ENCODE assay signal across 20 cellular contexts in genomic region chr6:53771780-53772624, GRCh38. TPM values are rescaled to one million over a fixed set of nuclear protein-coding genes. Genes with fewer than 3 reads are reported as not detected.
DNase-seq lines count a peak whose midpoint lies in the region; ATAC-seq and TF ChIP-seq lines count a peak whose summit lies in the region.
"Had no signal": no experiment of that assay in that cellular context is flagged by ENCODE, and none has a peak within 500 bp of the region (broad histone marks: within the 10 kb centered on the region; RNA-seq: fewer than 3 reads in every experiment).

No MANE protein-coding gene starts in this region.

- H2BK5ac ChIP-seq in mesenchymal stem cell (ENCODE audit: low read depth, low read length, poor library complexity, severe bottlenecking), result no peak overlapping the region

- no peaks in the 10 kb centered on the region for H3K9me3 ChIP-seq in mesenchymal stem cell (ENCODE audit: control insufficient read depth, low read length)
- H3K9me3 ChIP-seq in testis, result no peaks in the 10 kb centered on the region
- H3K9me3 ChIP-seq: psoas muscle had no signal

- H2AFZ ChIP-seq in mesenchymal stem cell (ENCODE audit: low read depth, low read length), result no peak overlapping the region

- no peak overlapping the region for H3K4me2 ChIP-seq in mesenchymal stem cell (ENCODE audit: low read length, poor library complexity, severe bottlenecking)

- H3K14ac ChIP-seq in mesenchymal stem cell (ENCODE audit: low read length in 2 of 2), result no peak overlapping the region

- ATAC-seq in GM18511 (IDR thresholded peaks at IDR 0.05; ENCODE audit: unreplicated experiment), result no peak
- ATAC-seq: effector memory CD8-positive, alpha-beta T cell had no signal

- TF ChIP-seq POLR2A in testis (IDR thresholded peaks at IDR 0.05), result no peak

- 88% methylated on average over 2 of the region's 2 CpGs for whole genome bisulfite sequencing in mesenchymal stem cell
- WGBS in testis, 2 donors, result 76 to 80% methylated on average over 2 of the region's 2 CpGs

- no peaks in the 10 kb centered on the region for H3K27me3 ChIP-seq in mesenchymal stem cell (ENCODE audit: control insufficient read depth in 1 of 2, insufficient read depth in 1 of 2, low read length in 2 of 2)
- no peaks in the 10 kb centered on the region for H3K27me3 ChIP-seq in testis
- H3K27me3 ChIP-seq: stomach had no signal

- no peak overlapping the region for H3K18ac ChIP-seq in mesenchymal stem cell (ENCODE audit: low read depth in 1 of 2, low read length in 2 of 2)

- H3K23ac ChIP-seq in mesenchymal stem cell (ENCODE audit: low read length in 2 of 2), result no peak overlapping the region

- no peak overlapping the region for H2BK12ac ChIP-seq in mesenchymal stem cell (ENCODE audit: low read length in 2 of 2)

- DNase-seq in EH (ENCODE audit: low read depth), result peak; percentile 85
- peak; percentile 53 for DNase-seq in NCI-H1694 treated with DMSO at 0.1 percent for 48 hours (lab: John Stamatoyannopoulos, UW)
- DNase-seq in cardiac fibroblast (ENCODE audit: low read depth in 2 of 2), result peak; percentile 41 to 56
- DNase-seq in mesenchymal stem cell, result peak; percentile 6
- DNase-seq in MV-4-11 (lab: John Stamatoyannopoulos, UW), result no peak
- DNase-seq in medulla oblongata (ENCODE audit: extremely low spot score), result no peak
- no peak for DNase-seq in testis
- DNase-seq: activated CD4-positive, CD25-positive, alpha-beta regulatory T cell treated with anti-CD3 and anti-CD28 coated beads, Interleukin-2, amount 50 U/mL, for 72 hours; activated CD8-positive, alpha-beta memory T cell treated with anti-CD3 and anti-CD28 coated beads, Interleukin-2, amount 50 U/mL, for 48 hours; activated naive CD4-positive, alpha-beta T cell treated with anti-CD3 and anti-CD28 coated beads, Interleukin-2, amount 50 U/mL, for 16 hours; caudate nucleus; effector memory CD8-positive, alpha-beta T cell; glutamatergic neuron; naive B cell; NCI-H146; NCI-H526 treated with DMSO at 0.1 percent for 48 hours; psoas muscle; stomach had no signal

- no peak overlapping the region for H2BK120ac ChIP-seq in mesenchymal stem cell (ENCODE audit: low read depth, low read length)

- no peak overlapping the region for H3K9ac ChIP-seq in mesenchymal stem cell (ENCODE audit: low read length)

- H2AK5ac ChIP-seq in mesenchymal stem cell (ENCODE audit: low read length, severe bottlenecking), result peak overlapping the region; percentile 56

- H3K27ac ChIP-seq in mesenchymal stem cell (ENCODE audit: low read length, poor library complexity, severe bottlenecking), result no peak overlapping the region
- H3K27ac ChIP-seq in testis, result no peak overlapping the region
- H3K27ac ChIP-seq: psoas muscle, RWPE1, stomach had no signal

- no peaks in the 10 kb centered on the region for H3K79me1 ChIP-seq in mesenchymal stem cell (replicated peaks; ENCODE audit: low read length, poor library complexity, severe bottlenecking)

- intact Hi-C loops in testis (cut with DNase I; ENCODE audit: low total_unique reads), result no loop called here

- no peak overlapping the region for H3K4ac ChIP-seq in mesenchymal stem cell (ENCODE audit: low read depth in 1 of 2, low read length in 2 of 2)

- TF ChIP-seq CTCF in cardiac fibroblast (IDR thresholded peaks at IDR 0.05; ENCODE audit: low read depth, low read length), result no peak
- no peak for TF ChIP-seq CTCF in testis (IDR thresholded peaks at IDR 0.05)

- H3K4me3 ChIP-seq in cardiac fibroblast (replicated peaks in 1 of 2; ENCODE audit: low read depth in 2 of 2, low read length in 2 of 2) (no peak overlapping the region), mesenchymal stem cell (ENCODE audit: insufficient read depth in 1 of 2, low read depth in 1 of 2, low read length in 2 of 2) (no peak overlapping the region), testis (no peak overlapping the region)
- H3K4me3 ChIP-seq: psoas muscle, stomach had no signal

- no peak overlapping the region for H4K8ac ChIP-seq in mesenchymal stem cell (ENCODE audit: low read length)

- H4K91ac ChIP-seq in mesenchymal stem cell (ENCODE audit: low read length), result no peak overlapping the region

- H2BK15ac ChIP-seq in mesenchymal stem cell (ENCODE audit: low read depth, poor library complexity, severe bottlenecking), result no peak overlapping the region

- H3K4me1 ChIP-seq in mesenchymal stem cell (ENCODE audit: control insufficient read depth, insufficient read depth, low read depth, low read length) (no peaks in the 10 kb centered on the region), testis (no peaks in the 10 kb centered on the region)
- H3K4me1 ChIP-seq: psoas muscle had no signal

- no peaks in the 10 kb centered on the region for H3K36me3 ChIP-seq in mesenchymal stem cell (ENCODE audit: control insufficient read depth in 1 of 2, insufficient read depth in 2 of 2, low read depth in 1 of 2, low read length in 2 of 2)
- H3K36me3 ChIP-seq in testis (ENCODE audit: low read depth, missing control alignments), result no peaks in the 10 kb centered on the region
- H3K36me3 ChIP-seq: stomach had no signal

RNA-seq across cellular contexts. Expression of gene LRRC1, which starts 22.8 kb away (rescaled TPM):
- 3.4 TPM for polyA plus RNA-seq in mesenchymal stem cell (2013, experiment 1 of 2)
- 3.2 TPM for polyA plus RNA-seq in mesenchymal stem cell (2013, experiment 2 of 2)
- total RNA-seq in testis, result 10 to 100 TPM; 34.1 to 36.5 TPM
- 29.5 TPM for polyA plus RNA-seq in testis (ENCODE audit: insufficient read depth, low read depth, low replicate concordance)

Comparison
In these comparisons a context has a peak if more than half of its experiments do, and no peak if none do; other contexts are left out.
1. DNase-seq: peak in EH (single experiment), NCI-H1694 treated with DMSO at 0.1 percent for 48 hours (single experiment), cardiac fibroblast (2 of 2) and mesenchymal stem cell (single experiment); none in MV-4-11 (single experiment), medulla oblongata (single experiment) and testis (single experiment).